In genomic region chr14:73887704-73888459, GRCh38 we compare ENCODE assay signal across 8 cellular contexts. TPM values are rescaled to one million over a fixed set of nuclear protein-coding genes. Genes with fewer than 3 reads are reported as not detected.
DNase-seq lines count a peak whose midpoint lies in the region; ATAC-seq, FAIRE-seq and TF ChIP-seq lines count a peak whose summit lies in the region.

No MANE protein-coding gene starts in this region.

- no peaks in the 10 kb centered on the region for H3K27me3 ChIP-seq in SJCRH30
- H3K27me3 ChIP-seq in fibroblast of lung (ENCODE audit: control insufficient read depth, insufficient read depth, low read length): no peaks in the 10 kb centered on the region

- H2AFZ ChIP-seq in fibroblast of lung (ENCODE audit: low read length): no peak overlapping the region

- intact Hi-C loops in posterior cingulate gyrus (cut with DNase I): no loop called here

- H3K36me3 ChIP-seq in SJCRH30: peaks cover 7% of the 10 kb centered on the region
- no peaks in the 10 kb centered on the region for H3K36me3 ChIP-seq in fibroblast of lung (ENCODE audit: control insufficient read depth, insufficient read depth, low read length)

- H3K9me3 ChIP-seq in SJCRH30 (replicated peaks) (no peaks in the 10 kb centered on the region), fibroblast of lung (ENCODE audit: control insufficient read depth, insufficient read depth, low read depth, low read length) (no peaks in the 10 kb centered on the region)

- peak overlapping the region; percentile 67; the same call in 1 of the 2 replicates for H3K27ac ChIP-seq in SJCRH30
- peak overlapping the region; percentile 99 for H3K27ac ChIP-seq in fibroblast of lung (ENCODE audit: insufficient read depth, low read length)

- H3K4me1 ChIP-seq in SJCRH30 (no peaks in the 10 kb centered on the region), fibroblast of lung (ENCODE audit: control insufficient read depth, extremely low read depth, insufficient read depth, low read length) (peaks cover 5% of the 10 kb centered on the region)

- no peak for TF ChIP-seq CTCF in fibroblast of lung (conservative IDR thresholded peaks at IDR 0.05 in 1 of 2, IDR thresholded peaks at IDR 0.05 in 1 of 2; ENCODE audit: low read depth in 1 of 2, low read length in 2 of 2)

- peak; percentile 48 for FAIRE-seq in H54 (lab: Jason Lieb, UNC)

- no peak for ATAC-seq in activated CD4-positive, CD25-positive, alpha-beta regulatory T cell treated with anti-CD3 and anti-CD28 coated beads, Interleukin-2, amount 50 U/mL, for 24 hours
- no peak for ATAC-seq in HG03108 (IDR thresholded peaks at IDR 0.05; ENCODE audit: unreplicated experiment)

- H4K20me1 ChIP-seq in fibroblast of lung (ENCODE audit: control insufficient read depth, extremely low read depth, insufficient read depth, low read length): no peaks in the 10 kb centered on the region

- H3K4me3 ChIP-seq in SJCRH30: peak overlapping the region; percentile 83
- peak overlapping the region; percentile 62 to 97 (median 80) for H3K4me3 ChIP-seq in fibroblast of lung (replicated peaks in 1 of 4; ENCODE audit: control extremely low read depth in 1 of 4, insufficient read depth in 1 of 4, low read depth in 3 of 4, low read length in 4 of 4)
- peak overlapping the region; percentile 73 for H3K4me3 ChIP-seq in skeletal muscle cell (ENCODE audit: low read depth, low read length)

- H3K79me2 ChIP-seq in fibroblast of lung (ENCODE audit: control insufficient read depth, insufficient read depth, low read length): peaks cover 66% of the 10 kb centered on the region

- H3K9ac ChIP-seq in fibroblast of lung (ENCODE audit: insufficient read depth, low read length): peak overlapping the region; percentile 86

- TF ChIP-seq POLR2A in H54 (IDR thresholded peaks at IDR 0.05; ENCODE audit: low read depth, low read length): no peak

- peak overlapping the region; percentile 74 for H3K4me2 ChIP-seq in fibroblast of lung (ENCODE audit: extremely low read depth, insufficient read depth, low read length)

- no peak for DNase-seq in H54 (ENCODE audit: insufficient read length, low spot score)
- no peak for DNase-seq in SJCRH30
- no peak for DNase-seq in fibroblast of lung (ENCODE audit: low read depth in 2 of 2)
- DNase-seq in skeletal muscle cell (ENCODE audit: low read depth): no peak
- DNase-seq in posterior cingulate gyrus: no peak
- DNase-seq in NCI-H2107 treated with DMSO at 0.1 percent for 48 hours (lab: John Stamatoyannopoulos, UW; ENCODE audit: unreplicated experiment): no peak

RNA-seq across cellular contexts. Expression of gene ZNF410, which starts 1.2 kb away (rescaled TPM):
- total RNA-seq in SJCRH30 (2014; rRNA removed; shearing (Covaris generic)): 52.3 and 58.0 TPM in 2 replicates
- 71.4 and 80.4 TPM in 2 replicates for total RNA-seq in fibroblast of lung
- polyA plus RNA-seq in fibroblast of lung: 45.7 and 46.5 TPM in 2 replicates
- 28.2 and 30.2 TPM in 2 replicates for polyA plus RNA-seq in fibroblast of lung (2012)
- 36.3 and 53.6 TPM in 2 replicates for polyA minus RNA-seq in fibroblast of lung (ENCODE audit: low replicate concordance)

RNA-seq across cellular contexts. Expression of gene PTGR2, which starts 36.3 kb away (rescaled TPM):
- 3.8 and 5.4 TPM in 2 replicates for total RNA-seq in SJCRH30 (2014; rRNA removed; shearing (Covaris generic))
- total RNA-seq in fibroblast of lung: 7.2 and 7.9 TPM in 2 replicates
- polyA plus RNA-seq in fibroblast of lung: 5.6 and 5.7 TPM in 2 replicates
- 3.3 and 5.2 TPM in 2 replicates for polyA plus RNA-seq in fibroblast of lung (2012)
- polyA minus RNA-seq in fibroblast of lung (ENCODE audit: low replicate concordance): 0.07 and 0.27 TPM in 2 replicates
